ENCODE assay signal across 17 cellular contexts in genomic region chr2:98099939-98100743, GRCh38. TPM values are rescaled to one million over a fixed set of nuclear protein-coding genes. Genes with fewer than 3 reads are reported as not detected.
DNase-seq lines count a peak whose midpoint lies in the region; ATAC-seq, FAIRE-seq and TF ChIP-seq lines count a peak whose summit lies in the region.
"Had no signal": no experiment of that assay in that cellular context is flagged by ENCODE, and none has a peak within 500 bp of the region (broad histone marks: within the 10 kb centered on the region; RNA-seq: fewer than 3 reads in every experiment).

No MANE protein-coding gene starts in this region.

- H3K4me1 ChIP-seq in HepG2 (ENCODE audit: insufficient read depth, low read length) (no peaks in the 10 kb centered on the region), right lobe of liver (no peaks in the 10 kb centered on the region), neuronal stem cell (ENCODE audit: control insufficient read depth in 2 of 2, insufficient read depth in 1 of 2, low read depth in 1 of 2, low read length in 2 of 2) (no peaks in the 10 kb centered on the region), aorta (ENCODE audit: control insufficient read depth in 1 of 2, insufficient read depth in 2 of 2, low read length in 2 of 2) (no peaks in the 10 kb centered on the region)

- POLR2A ChIA-PET in HepG2 (lab: Yijun Ruan, JAX) = no interaction called here

- DNase-seq in HepG2 (ENCODE audit: low spot score) (no peak), right lobe of liver (no peak), WERI-Rb-1 (no peak), myocyte (ENCODE audit: low read depth) (peak; percentile 56), neuronal stem cell (ENCODE audit: low spot score) (no peak), aorta (no peak), A172 (ENCODE audit: low spot score) (no peak)
- DNase-seq: AML-193, DMS79 treated with DMSO at 0.1 percent for 48 hours, KG1, NCI-H1417 treated with DMSO at 0.1 percent for 48 hours, NCI-H1930, NCI-H226 had no signal

- H3K9me3 ChIP-seq in HepG2 (ENCODE audit: low read length) = peaks cover 18% of the 10 kb centered on the region
- no peaks in the 10 kb centered on the region for H3K9me3 ChIP-seq in right lobe of liver
- H3K9me3 ChIP-seq in WERI-Rb-1 (ENCODE audit: severe bottlenecking) = peaks cover 25% of the 10 kb centered on the region
- no peaks in the 10 kb centered on the region for H3K9me3 ChIP-seq in neuronal stem cell (replicated peaks in 1 of 2; ENCODE audit: control insufficient read depth in 2 of 2, insufficient read depth in 1 of 2, low read depth in 1 of 2, low read length in 2 of 2)
- H3K9me3 ChIP-seq in aorta (ENCODE audit: control insufficient read depth, low read length) = peaks cover 4% of the 10 kb centered on the region

- H3K79me2 ChIP-seq in HepG2 (ENCODE audit: insufficient read depth, low read length) = no peaks in the 10 kb centered on the region

- TF ChIP-seq CTCF in HepG2 (CRISPR knock-in tag; IDR thresholded peaks at IDR 0.05) = no peak
- no peak for TF ChIP-seq CTCF in right lobe of liver (IDR thresholded peaks at IDR 0.05)
- 0 out of 2 replicates have a peak, but pooled peaks have one; percentile 25 for TF ChIP-seq CTCF in WERI-Rb-1 (IDR thresholded peaks at IDR 0.05; ENCODE audit: low read depth, low read length)

- no peak overlapping the region for H2BK15ac ChIP-seq in neuronal stem cell (ENCODE audit: low read length)

- TF ChIP-seq EP300 in HepG2 (IDR thresholded peaks at IDR 0.05; ENCODE audit: low read depth in 2 of 2, low read length in 2 of 2) (no peak), HepG2 (CRISPR knock-in tag; IDR thresholded peaks at IDR 0.05; ENCODE audit: borderline replicate concordance) (no peak)

- H3K4ac ChIP-seq in neuronal stem cell (ENCODE audit: low read length) = no peak overlapping the region

- intact Hi-C loops in HepG2 (cut with micrococcal nuclease; ENCODE audit: unreplicated experiment) (no loop called here), right lobe of liver (cut with DNase I) (no loop called here), aorta (cut with DNase I) (no loop called here)

- H3K27ac ChIP-seq in HepG2 (ENCODE audit: extremely low read length, insufficient read depth, low read length) = no peak overlapping the region
- no peak overlapping the region for H3K27ac ChIP-seq in right lobe of liver
- no peak overlapping the region for H3K27ac ChIP-seq in WERI-Rb-1
- H3K27ac ChIP-seq in neuronal stem cell (replicated peaks; ENCODE audit: low read length) = no peak overlapping the region
- no peak overlapping the region for H3K27ac ChIP-seq in aorta (ENCODE audit: low read depth in 1 of 2, low read length in 2 of 2)
- H3K27ac ChIP-seq: C4-2B had no signal

- no TSS peak for BruUV-seq in HepG2 (replicated peaks; lab: Mats Ljungman, UMichigan)

- no peak overlapping the region for H3K14ac ChIP-seq in neuronal stem cell (ENCODE audit: low read length)

- no peak for TF ChIP-seq RAD21 in HepG2 (CRISPR knock-in tag; IDR thresholded peaks at IDR 0.05)

- no peak overlapping the region for H3K23ac ChIP-seq in neuronal stem cell (ENCODE audit: low read depth, low read length, poor library complexity)

- H4K91ac ChIP-seq in neuronal stem cell (ENCODE audit: low read depth, low read length, poor library complexity) = no peak overlapping the region

- H2BK120ac ChIP-seq in neuronal stem cell (ENCODE audit: low read depth, low read length) = no peak overlapping the region

- H2AK5ac ChIP-seq in neuronal stem cell (ENCODE audit: low read depth, low read length) = no peak overlapping the region

- no peak overlapping the region for H3K18ac ChIP-seq in neuronal stem cell (ENCODE audit: low read length)

- no peaks in the 10 kb centered on the region for H4K20me1 ChIP-seq in HepG2 (ENCODE audit: insufficient read depth, low read length)

- TF ChIP-seq POLR2A in HepG2 (IDR thresholded peaks at IDR 0.05; ENCODE audit: insufficient read depth in 1 of 2, low read depth in 2 of 2, low read length in 2 of 2) (no peak), right lobe of liver (IDR thresholded peaks at IDR 0.05) (no peak)

- no peaks in the 10 kb centered on the region for H3K27me3 ChIP-seq in HepG2 (ENCODE audit: control insufficient read depth in 1 of 2, insufficient read depth in 2 of 2, low read length in 2 of 2)
- H3K27me3 ChIP-seq in right lobe of liver = no peaks in the 10 kb centered on the region
- no peaks in the 10 kb centered on the region for H3K27me3 ChIP-seq in WERI-Rb-1 (ENCODE audit: insufficient read depth, low read depth, severe bottlenecking)
- H3K27me3 ChIP-seq in neuronal stem cell (ENCODE audit: control insufficient read depth in 3 of 3, insufficient read depth in 3 of 3, low read depth in 1 of 3, low read length in 3 of 3) = no peaks in the 10 kb centered on the region
- no peaks in the 10 kb centered on the region for H3K27me3 ChIP-seq in aorta (ENCODE audit: control insufficient read depth in 1 of 2, insufficient read depth in 2 of 2, low read length in 1 of 2)

- no peak overlapping the region for H2AFZ ChIP-seq in HepG2 (ENCODE audit: low read length)
- H2AFZ ChIP-seq in neuronal stem cell (ENCODE audit: low read length) = no peak overlapping the region

- FAIRE-seq in HepG2 (lab: Jason Lieb, UNC) = no peak
- FAIRE-seq: D721Med had no signal

- H4K8ac ChIP-seq in neuronal stem cell (ENCODE audit: low read depth, low read length) = no peak overlapping the region

- no peak overlapping the region for H3K4me2 ChIP-seq in HepG2 (ENCODE audit: low read depth, low read length)
- H3K4me2 ChIP-seq in neuronal stem cell (ENCODE audit: insufficient read depth, low read length, poor library complexity, severe bottlenecking) = no peak overlapping the region

- H2BK12ac ChIP-seq in neuronal stem cell (ENCODE audit: low read length) = no peak overlapping the region

- CTCF ChIA-PET in HepG2 (lab: Yijun Ruan, JAX; ENCODE audit: low intra/inter-chr PET ratio, low total read pairs) = no interaction called here

- H2BK5ac ChIP-seq in neuronal stem cell (ENCODE audit: low read length) = no peak overlapping the region

- ATAC-seq in HepG2 (no peak), right lobe of liver (no peak), aorta (ENCODE audit: low FRiP score) (no peak)
- ATAC-seq: HCT116 had no signal

- H3K4me3 ChIP-seq in HepG2 (replicated peaks in 1 of 3; ENCODE audit: insufficient read depth in 1 of 3, low read depth in 2 of 3, low read length in 3 of 3) = no peak overlapping the region
- no peak overlapping the region for H3K4me3 ChIP-seq in right lobe of liver
- no peak overlapping the region for H3K4me3 ChIP-seq in WERI-Rb-1 (ENCODE audit: low read depth, low read length)
- H3K4me3 ChIP-seq in neuronal stem cell (ENCODE audit: low read length in 2 of 2) = no peak overlapping the region
- no peak overlapping the region for H3K4me3 ChIP-seq in aorta (ENCODE audit: low read length in 2 of 2)

- H3K9ac ChIP-seq in HepG2 (ENCODE audit: insufficient read depth, low read depth, low read length) = no peak overlapping the region
- H3K9ac ChIP-seq in neuronal stem cell (ENCODE audit: low read depth, low read length, poor library complexity) = no peak overlapping the region

- no peaks in the 10 kb centered on the region for H3K79me1 ChIP-seq in neuronal stem cell (ENCODE audit: low read depth, low read length)

- 26% methylated on average over 5 of the region's 6 CpGs for WGBS in HepG2 (ENCODE audit: low lambda C conversion rate)
- 58% methylated on average over 4 of the region's 6 CpGs for WGBS in right lobe of liver (ENCODE audit: insufficient coverage, low coverage, low lambda C conversion rate, missing lambda C conversion rate)
- WGBS in neuronal stem cell (ENCODE audit: extremely low coverage in 2 of 2, insufficient read length in 2 of 2, insufficient replicate concordance in 1 of 2), 2 donors = no CpG with 5 or more reads among the region's 6 CpGs
- whole genome bisulfite sequencing in aorta, 2 donors = 47 to 51% methylated on average over 6 of the region's 6 CpGs

- H3K36me3 ChIP-seq in HepG2 (replicated peaks in 1 of 2; ENCODE audit: control insufficient read depth in 1 of 2, insufficient read depth in 2 of 2, low read length in 2 of 2) (no peaks in the 10 kb centered on the region), right lobe of liver (no peaks in the 10 kb centered on the region), WERI-Rb-1 (no peaks in the 10 kb centered on the region), neuronal stem cell (replicated peaks in 1 of 2; ENCODE audit: control insufficient read depth in 2 of 2, insufficient read depth in 2 of 2, low read length in 2 of 2) (peaks cover 0 to 2% of the 10 kb centered on the region in 2 donors), aorta (ENCODE audit: control insufficient read depth in 1 of 2, insufficient read depth in 2 of 2, low read length in 1 of 2) (no peaks in the 10 kb centered on the region)

- in situ Hi-C loops in HepG2 (cut with HindIII; ENCODE audit: extremely low pct_ligation_motif_present, low pct_unique_long_range_greater_than_20kb) = no loop called here

RNA-seq across cellular contexts. Expression of gene VWA3B, which starts 13.2 kb away (rescaled TPM):
- total RNA-seq in HepG2 (2016; rRNA removed; fragmentation: Illumina TruSeq; extraction: Trizol) = not detected in 2 replicates
- total RNA-seq in HepG2 (2016; cell fraction: cytosol; rRNA removed; fragmentation: Illumina TruSeq; extraction: Trizol; ENCODE audit: low read depth) = not detected in 2 replicates
- total RNA-seq in HepG2 (2016; cell fraction: insoluble cytoplasmic fraction; rRNA removed; fragmentation: Illumina TruSeq; extraction: Trizol) = not detected in 2 replicates
- total RNA-seq in HepG2 (2016; cell fraction: membrane; rRNA removed; fragmentation: Illumina TruSeq; extraction: Trizol) = not detected in 2 replicates
- total RNA-seq in HepG2 (2016; cell fraction: nucleus; rRNA removed; fragmentation: Illumina TruSeq; extraction: Trizol) = not detected in 2 replicates
- not detected in 2 replicates for polyA plus RNA-seq in HepG2 (2011; rRNA removed)
- 0.03 TPM in 1 of 2 replicates, not detected in the other for polyA plus RNA-seq in HepG2 (2011; cell fraction: cytosol; rRNA removed)
- polyA plus RNA-seq in HepG2 (2011; cell fraction: nucleus; rRNA removed) = not detected in 2 replicates
- not detected in 2 replicates for polyA plus RNA-seq in HepG2 (2012)
- not detected in 2 replicates for polyA plus RNA-seq in HepG2 (2016; cell fraction: cytosol; fragmentation: Illumina TruSeq; extraction: Trizol; ENCODE audit: low read depth)
- not detected in 2 replicates for polyA plus RNA-seq in HepG2 (2016; cell fraction: insoluble cytoplasmic fraction; fragmentation: Illumina TruSeq; extraction: Trizol; ENCODE audit: low read depth)
- polyA plus RNA-seq in HepG2 (2016; cell fraction: membrane; fragmentation: Illumina TruSeq; extraction: Trizol; ENCODE audit: low read depth) = not detected in 2 replicates
- not detected in 2 replicates for polyA plus RNA-seq in HepG2 (2016; cell fraction: nucleus; fragmentation: Illumina TruSeq; extraction: Trizol; ENCODE audit: insufficient read depth, low read depth)
- polyA minus RNA-seq in HepG2 (2011; rRNA and poly(A)+ RNA removed; ENCODE audit: low replicate concordance) = not detected in 2 replicates
- not detected in 2 replicates for polyA minus RNA-seq in HepG2 (2011; cell fraction: cytosol; rRNA and poly(A)+ RNA removed)
- not detected in 2 replicates for polyA minus RNA-seq in HepG2 (2011; cell fraction: nucleus; rRNA and poly(A)+ RNA removed)
- under 1 TPM in 4 of 6 experiments, not detected in 2; 0.09 to 0.24 (median 0.13) TPM for total RNA-seq in right lobe of liver
- not detected in 2 replicates for total RNA-seq in myocyte
- 0.04 TPM for polyA plus RNA-seq in myocyte (2012)
- 0.03 TPM for polyA plus RNA-seq in neuronal stem cell (2013, experiment 1 of 2)
- 0.06 TPM for polyA plus RNA-seq in neuronal stem cell (2013, experiment 2 of 2)
- 1 to 10 TPM in 1 of 2 donors, under 1 TPM in 1; 0.36 to 1.0 TPM for total RNA-seq in aorta
- polyA plus RNA-seq in aorta = 1 to 10 TPM in 1 of 2 donors, not detected in 1; 1.1 TPM
- not detected in 2 replicates for total RNA-seq in A172 (2014; rRNA removed; shearing (Covaris generic))
- total RNA-seq: SK-MEL-5 had no signal
